Comparison of ENCODE assay signal across 19 cellular contexts in the genomic region with DNA sequence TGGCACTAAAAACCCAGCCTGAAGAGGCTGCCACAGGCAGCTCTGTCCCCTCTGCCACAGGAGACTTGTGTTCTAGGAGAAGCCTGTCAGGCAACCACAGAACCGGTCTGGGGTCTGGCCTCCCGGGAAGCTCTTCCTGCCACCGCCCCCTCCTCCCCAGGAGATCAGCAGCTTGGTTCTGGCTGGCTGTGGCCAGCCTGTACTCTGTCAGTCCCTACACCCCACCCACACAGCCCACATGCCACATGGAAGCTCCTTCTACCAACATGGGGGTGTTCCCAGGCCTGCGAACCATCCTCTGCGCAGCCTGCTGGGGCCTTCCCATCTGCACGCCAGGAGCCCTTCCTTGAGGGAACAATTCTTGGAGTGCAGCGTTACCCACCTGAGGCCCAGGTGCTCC. TPM values are rescaled to one million over a fixed set of nuclear protein-coding genes. Genes with fewer than 3 reads are reported as not detected.
A peak's percentile ranks its signal among the peaks of the same experiment; 100 is the strongest.
DNase-seq lines count a peak whose midpoint lies in the region; ATAC-seq, FAIRE-seq and TF ChIP-seq lines count a peak whose summit lies in the region.
"Had no signal": no experiment of that assay in that cellular context is flagged by ENCODE, and none has a peak within 500 bp of the region (broad histone marks: within the 10 kb centered on the region; RNA-seq: fewer than 3 reads in every experiment).

No MANE protein-coding gene starts in this region.

- H3K27ac ChIP-seq in HEK293 (ENCODE audit: extremely low read depth, low read depth, low read length) (no peak overlapping the region), HepG2 (ENCODE audit: extremely low read length, insufficient read depth, low read length) (no peak overlapping the region)

- TF ChIP-seq EP300 in HepG2 (IDR thresholded peaks at IDR 0.05; ENCODE audit: low read depth in 2 of 2, low read length in 2 of 2) (no peak), HepG2 (CRISPR knock-in tag; IDR thresholded peaks at IDR 0.05; ENCODE audit: borderline replicate concordance) (no peak)

- no peak for FAIRE-seq in HepG2 (lab: Jason Lieb, UNC)
- FAIRE-seq: A204.1, GM12878, H1 had no signal

- H3K36me3 ChIP-seq in HEK293 (ENCODE audit: control insufficient read depth in 2 of 2, insufficient read depth in 1 of 2, low read length in 2 of 2) (peaks cover 0 to 49% of the 10 kb centered on the region in 2 experiments; a peak in 1 of 3 replicates), HepG2 (replicated peaks in 1 of 2; ENCODE audit: control insufficient read depth in 1 of 2, insufficient read depth in 2 of 2, low read length in 2 of 2) (no peaks in the 10 kb centered on the region)

- in situ Hi-C loops in HepG2 (cut with HindIII; ENCODE audit: extremely low pct_ligation_motif_present, low pct_unique_long_range_greater_than_20kb): no loop called here

- H3K4me1 ChIP-seq in HEK293 (ENCODE audit: control insufficient read depth, insufficient read depth, low read length) (no peaks in the 10 kb centered on the region), HepG2 (ENCODE audit: insufficient read depth, low read length) (peaks cover 13% of the 10 kb centered on the region)

- intact Hi-C loops in HepG2 (cut with micrococcal nuclease; ENCODE audit: unreplicated experiment) (no loop called here), posterior cingulate gyrus (cut with DNase I) (no loop called here)

- BruUV-seq in HepG2 (replicated peaks; lab: Mats Ljungman, UMichigan): no TSS peak

- no peak for TF ChIP-seq RAD21 in HepG2 (CRISPR knock-in tag; IDR thresholded peaks at IDR 0.05)

- no peak overlapping the region for H2AFZ ChIP-seq in HepG2 (ENCODE audit: low read length)

- no peak for TF ChIP-seq POLR2A in HepG2 (IDR thresholded peaks at IDR 0.05; ENCODE audit: insufficient read depth in 1 of 2, low read depth in 2 of 2, low read length in 2 of 2)

- POLR2A ChIA-PET in HEK293 (lab: Yijun Ruan, JAX) (no interaction called here), HepG2 (lab: Yijun Ruan, JAX) (no interaction called here)

- H3K27me3 ChIP-seq in HepG2 (ENCODE audit: control insufficient read depth in 1 of 2, insufficient read depth in 2 of 2, low read length in 2 of 2): 0 out of 5 replicates have a peak, but pooled peaks cover 0 to 4% of the 10 kb centered on the region in 2 experiments

- DNase-seq in HepG2 (ENCODE audit: low spot score) (no peak), posterior cingulate gyrus (peak in 6 of 10 donors; percentile 35 to 91 (median 74)), NCI-H2081 (lab: John Stamatoyannopoulos, UW) (no peak), hepatic stellate cell (ENCODE audit: low spot score) (no peak), NCI-H2081 treated with DMSO at 0.1 percent for 48 hours (lab: John Stamatoyannopoulos, UW) (no peak)
- DNase-seq: ACHN; CD4-positive, alpha-beta memory T cell; DMS153; DMS79; GF-D8; H9 had no signal

- H3K4me3 ChIP-seq in HEK293 (ENCODE audit: low read depth, low read length): no peak overlapping the region
- no peak overlapping the region for H3K4me3 ChIP-seq in HepG2 (replicated peaks in 1 of 3; ENCODE audit: insufficient read depth in 1 of 3, low read depth in 2 of 3, low read length in 3 of 3)
- H3K4me3 ChIP-seq: GM12878 had no signal

- no peak overlapping the region for H3K4me2 ChIP-seq in HepG2 (ENCODE audit: low read depth, low read length)

- H4K20me1 ChIP-seq in HepG2 (ENCODE audit: insufficient read depth, low read length): no peaks in the 10 kb centered on the region

- no peak for ATAC-seq in HepG2
- no peak for ATAC-seq in HG02610 (IDR thresholded peaks at IDR 0.05; ENCODE audit: unreplicated experiment)
- ATAC-seq: GM12878 had no signal

- H3K9ac ChIP-seq in HepG2 (ENCODE audit: insufficient read depth, low read depth, low read length): no peak overlapping the region

- 100% methylated on average over 4 of the region's 7 CpGs for WGBS in HepG2 (ENCODE audit: low lambda C conversion rate)

- CTCF ChIA-PET in HEK293 (lab: Yijun Ruan, JAX) (no interaction called here), HepG2 (lab: Yijun Ruan, JAX; ENCODE audit: low intra/inter-chr PET ratio, low total read pairs) (no interaction called here)

- no peaks in the 10 kb centered on the region for H3K79me2 ChIP-seq in HepG2 (ENCODE audit: insufficient read depth, low read length)

- TF ChIP-seq CTCF in HEK293 (tag by site-specific recombination; IDR thresholded peaks at IDR 0.05) (no peak), HepG2 (CRISPR knock-in tag; IDR thresholded peaks at IDR 0.05) (no peak)

- H3K9me3 ChIP-seq in HEK293 (ENCODE audit: control insufficient read depth, insufficient read depth, low read depth, low read length) (no peaks in the 10 kb centered on the region), HepG2 (ENCODE audit: low read length) (no peaks in the 10 kb centered on the region)

TF ChIP-seq in HEK293, 187 proteins besides CTCF, POLR2A, EP300 and RAD21:
- TF ChIP-seq ZNF341 (tag by site-specific recombination; IDR thresholded peaks at IDR 0.05; ENCODE audit: low read depth) (peak; percentile 79), ZIC2 (tag by site-specific recombination; IDR thresholded peaks at IDR 0.05) (peak; percentile 28; the same call in 1 of the 2 replicates), EGR2 (tag by site-specific recombination; IDR thresholded peaks at IDR 0.05; ENCODE audit: low read depth) (peak; percentile 87), ZFHX2 (tag by site-specific recombination; conservative IDR thresholded peaks at IDR 0.05) (peak; percentile 81), ZNF514 (tag by site-specific recombination; IDR thresholded peaks at IDR 0.05) (no peak)

TF ChIP-seq in HepG2, 621 proteins besides CTCF, POLR2A, EP300 and RAD21 (continues in another document):
- TF ChIP-seq AGO2 (optimal IDR thresholded peaks at IDR 0.05; ENCODE audit: low read depth, low read length): peak; percentile 57

RNA-seq across cellular contexts. Expression of a gene that starts 16.8 kb away (rescaled TPM):
- total RNA-seq in HepG2 (2016; rRNA removed; fragmentation: Illumina TruSeq; extraction: Trizol): 132 and 134 TPM in 2 replicates
- total RNA-seq in HepG2 (2016; cell fraction: cytosol; rRNA removed; fragmentation: Illumina TruSeq; extraction: Trizol; ENCODE audit: low read depth): 140 and 199 TPM in 2 replicates
- 131 and 142 TPM in 2 replicates for total RNA-seq in HepG2 (2016; cell fraction: insoluble cytoplasmic fraction; rRNA removed; fragmentation: Illumina TruSeq; extraction: Trizol)
- total RNA-seq in HepG2 (2016; cell fraction: membrane; rRNA removed; fragmentation: Illumina TruSeq; extraction: Trizol): 222 and 263 TPM in 2 replicates
- total RNA-seq in HepG2 (2016; cell fraction: nucleus; rRNA removed; fragmentation: Illumina TruSeq; extraction: Trizol): 69.5 and 82.9 TPM in 2 replicates
- polyA plus RNA-seq in HepG2 (2011; rRNA removed): 191 and 192 TPM in 2 replicates
- 141 and 173 TPM in 2 replicates for polyA plus RNA-seq in HepG2 (2011; cell fraction: cytosol; rRNA removed)
- 103 and 125 TPM in 2 replicates for polyA plus RNA-seq in HepG2 (2011; cell fraction: nucleus; rRNA removed)
- polyA plus RNA-seq in HepG2 (2012): 67.2 and 83.0 TPM in 2 replicates
- polyA plus RNA-seq in HepG2 (2016; cell fraction: cytosol; fragmentation: Illumina TruSeq; extraction: Trizol; ENCODE audit: low read depth): 208 and 285 TPM in 2 replicates
- 129 and 148 TPM in 2 replicates for polyA plus RNA-seq in HepG2 (2016; cell fraction: insoluble cytoplasmic fraction; fragmentation: Illumina TruSeq; extraction: Trizol; ENCODE audit: low read depth)
- polyA plus RNA-seq in HepG2 (2016; cell fraction: membrane; fragmentation: Illumina TruSeq; extraction: Trizol; ENCODE audit: low read depth): 221 and 275 TPM in 2 replicates
- polyA plus RNA-seq in HepG2 (2016; cell fraction: nucleus; fragmentation: Illumina TruSeq; extraction: Trizol; ENCODE audit: insufficient read depth, low read depth): 107 and 122 TPM in 2 replicates
- 179 and 1,095 TPM in 2 replicates for polyA minus RNA-seq in HepG2 (2011; rRNA and poly(A)+ RNA removed; ENCODE audit: low replicate concordance)
- polyA minus RNA-seq in HepG2 (2011; cell fraction: cytosol; rRNA and poly(A)+ RNA removed): 43.2 and 44.5 TPM in 2 replicates
- polyA minus RNA-seq in HepG2 (2011; cell fraction: nucleus; rRNA and poly(A)+ RNA removed): 81.1 and 92.5 TPM in 2 replicates

RNA-seq across cellular contexts. Expression of a gene that starts 24.1 kb away (rescaled TPM):
- 9.2 and 38.3 TPM in 2 replicates for total RNA-seq in HepG2 (2016; rRNA removed; fragmentation: Illumina TruSeq; extraction: Trizol)
- total RNA-seq in HepG2 (2016; cell fraction: cytosol; rRNA removed; fragmentation: Illumina TruSeq; extraction: Trizol; ENCODE audit: low read depth): 1.1 and 3.1 TPM in 2 replicates
- total RNA-seq in HepG2 (2016; cell fraction: insoluble cytoplasmic fraction; rRNA removed; fragmentation: Illumina TruSeq; extraction: Trizol): 6.6 and 41.7 TPM in 2 replicates
- 3.6 and 4.1 TPM in 2 replicates for total RNA-seq in HepG2 (2016; cell fraction: membrane; rRNA removed; fragmentation: Illumina TruSeq; extraction: Trizol)
- total RNA-seq in HepG2 (2016; cell fraction: nucleus; rRNA removed; fragmentation: Illumina TruSeq; extraction: Trizol): 44.6 and 58.3 TPM in 2 replicates
- 7.4 and 9.8 TPM in 2 replicates for polyA plus RNA-seq in HepG2 (2011; rRNA removed)
- polyA plus RNA-seq in HepG2 (2011; cell fraction: cytosol; rRNA removed): 4.1 and 4.4 TPM in 2 replicates
- polyA plus RNA-seq in HepG2 (2011; cell fraction: nucleus; rRNA removed): 113 and 136 TPM in 2 replicates
- polyA plus RNA-seq in HepG2 (2012): 7.6 and 8.6 TPM in 2 replicates
- polyA plus RNA-seq in HepG2 (2016; cell fraction: cytosol; fragmentation: Illumina TruSeq; extraction: Trizol; ENCODE audit: low read depth): 0.91 and 1.3 TPM in 2 replicates
- 5.7 and 8.4 TPM in 2 replicates for polyA plus RNA-seq in HepG2 (2016; cell fraction: insoluble cytoplasmic fraction; fragmentation: Illumina TruSeq; extraction: Trizol; ENCODE audit: low read depth)
- polyA plus RNA-seq in HepG2 (2016; cell fraction: membrane; fragmentation: Illumina TruSeq; extraction: Trizol; ENCODE audit: low read depth): 1.5 and 2.1 TPM in 2 replicates
- 114 and 115 TPM in 2 replicates for polyA plus RNA-seq in HepG2 (2016; cell fraction: nucleus; fragmentation: Illumina TruSeq; extraction: Trizol; ENCODE audit: insufficient read depth, low read depth)
- polyA minus RNA-seq in HepG2 (2011; rRNA and poly(A)+ RNA removed; ENCODE audit: low replicate concordance): 7.1 TPM in 1 of 2 replicates, not detected in the other
- polyA minus RNA-seq in HepG2 (2011; cell fraction: cytosol; rRNA and poly(A)+ RNA removed): 4.7 and 7.3 TPM in 2 replicates
- polyA minus RNA-seq in HepG2 (2011; cell fraction: nucleus; rRNA and poly(A)+ RNA removed): 12.5 and 15.2 TPM in 2 replicates
- total RNA-seq: CD4-positive, alpha-beta memory T cell; HT-29 had no signal
- polyA plus RNA-seq: BJ; CD14-positive monocyte; CD4-positive, alpha-beta memory T cell had no signal

Comparison
In these comparisons a context has a peak if more than half of its experiments do, and no peak if none do; other contexts are left out.
1. DNase-seq: peak in posterior cingulate gyrus (6 of 10); none in HepG2 (single experiment), NCI-H2081 (0 of 2), hepatic stellate cell (single experiment) and NCI-H2081 treated with DMSO at 0.1 percent for 48 hours (single experiment).